ENCODE assay signal across 9 cellular contexts in genomic region chr11:46649180-46649738, GRCh38. TPM values are rescaled to one million over a fixed set of nuclear protein-coding genes. Genes with fewer than 3 reads are reported as not detected.
DNase-seq lines count a peak whose midpoint lies in the region; ATAC-seq, FAIRE-seq and TF ChIP-seq lines count a peak whose summit lies in the region.
"Had no signal": no experiment of that assay in that cellular context is flagged by ENCODE, and none has a peak within 500 bp of the region (broad histone marks: within the 10 kb centered on the region; RNA-seq: fewer than 3 reads in every experiment).

No MANE protein-coding gene starts in this region.

- WGBS in ovary, 3 donors: 2 to 5% (median 4%) methylated on average over 2 of the region's 2 CpGs

- DNase-seq in C1 segment of cervical spinal cord (lab: John Stamatoyannopoulos, UW) (peak in 9 of 14 donors; percentile 27 to 56 (median 45)), foreskin melanocyte (peak; percentile 98), ovary (peak; percentile 63 to 89 (median 70)), Kasumi-1 (lab: John Stamatoyannopoulos, UW) (no peak), NCI-H774 (lab: John Stamatoyannopoulos, UW) (no peak), GM19239 (ENCODE audit: insufficient read length, low spot score) (no peak)

- TF ChIP-seq EP300 in ovary (IDR thresholded peaks at IDR 0.05): no peak

- H3K9me3 ChIP-seq in ovary: no peaks in the 10 kb centered on the region

- no peak for TF ChIP-seq CTCF in ovary (IDR thresholded peaks at IDR 0.05)

- H3K4me1 ChIP-seq in ovary (ENCODE audit: insufficient read depth): peaks cover 11% of the 10 kb centered on the region

- H3K27me3 ChIP-seq in ovary: no peaks in the 10 kb centered on the region

- TF ChIP-seq POLR2A in ovary (IDR thresholded peaks at IDR 0.05): no peak

- ATAC-seq in SK-N-SH treated with all-trans-retinoic acid at 6 μM for 48 hours (peak; percentile 98), GM19395 (IDR thresholded peaks at IDR 0.05; ENCODE audit: unreplicated experiment) (no peak)

- peak overlapping the region in 1 of 2 donors; percentile 48 for H3K27ac ChIP-seq in ovary

- no peak for FAIRE-seq in GM19239 (lab: Jason Lieb, UNC)
- FAIRE-seq: colon had no signal

- no peak overlapping the region for H3K4me3 ChIP-seq in ovary

- intact Hi-C loops in ovary (cut with DNase I): no loop called here

- no peaks in the 10 kb centered on the region for H3K36me3 ChIP-seq in ovary

TF ChIP-seq in SK-N-SH treated with all-trans-retinoic acid at 6 μM for 48 hours, 23 proteins besides CTCF, POLR2A, EP300 and RAD21:
- 0 out of 2 replicates have a peak, but pooled peaks have one; percentile 66 for TF ChIP-seq ZFP3 (CRISPR knock-in tag; IDR thresholded peaks at IDR 0.05)
- peak; percentile 70 for TF ChIP-seq ISL1 (CRISPR knock-in tag; IDR thresholded peaks at IDR 0.05)
- TF ChIP-seq PATZ1 (CRISPR knock-in tag; IDR thresholded peaks at IDR 0.05; ENCODE audit: borderline replicate concordance): no peak
- 0 out of 2 replicates have a peak, but pooled peaks have one; percentile 36 for TF ChIP-seq GLIS3 (CRISPR knock-in tag; IDR thresholded peaks at IDR 0.05)
- TF ChIP-seq BACH2 (CRISPR knock-in tag; IDR thresholded peaks at IDR 0.05; ENCODE audit: borderline replicate concordance): no peak
- no peak for TF ChIP-seq ZNF565 (CRISPR knock-in tag; conservative IDR thresholded peaks at IDR 0.05; ENCODE audit: low read depth)

RNA-seq across cellular contexts. Expression of gene ATG13, which starts 31.9 kb away (rescaled TPM):
- total RNA-seq in ovary: 10 to 100 TPM; 41.8 to 60.1 (median 54.5) TPM
- polyA plus RNA-seq in ovary: 100 to 1,000 TPM in 1 of 2 donors, 10 to 100 TPM in 1; 37.2 to 119 TPM

RNA-seq across cellular contexts. Expression of gene HARBI1, which starts 32.2 kb away (rescaled TPM):
- total RNA-seq in ovary: 1 to 10 TPM; 1.4 to 4.9 (median 3.2) TPM
- 1 to 10 TPM; 1.3 to 2.2 TPM for polyA plus RNA-seq in ovary

RNA-seq across cellular contexts. Expression of gene ARHGAP1, which starts 51.2 kb away (rescaled TPM):
- total RNA-seq in ovary: 10 to 100 TPM; 24.1 to 95.9 (median 74.9) TPM
- 10 to 100 TPM; 36.2 to 50.7 TPM for polyA plus RNA-seq in ovary

RNA-seq across cellular contexts. Expression of gene ZNF408, which starts 51.6 kb away (rescaled TPM):
- total RNA-seq in ovary: 10 to 100 TPM in 1 of 7 donors, 1 to 10 TPM in 6; 4.7 to 11.6 (median 7.8) TPM
- polyA plus RNA-seq in ovary: 1 to 10 TPM; 1.4 to 8.0 TPM

RNA-seq across cellular contexts. Expression of gene AMBRA1, which starts 55.4 kb away (rescaled TPM):
- 10 to 100 TPM; 22.3 to 38.1 (median 34.4) TPM for total RNA-seq in ovary
- 10 to 100 TPM; 18.7 to 22.0 TPM for polyA plus RNA-seq in ovary

Comparison
In these comparisons a context has a peak if more than half of its experiments do, and no peak if none do; other contexts are left out.
1. DNase-seq: peak in C1 segment of cervical spinal cord (9 of 14), foreskin melanocyte (single experiment) and ovary (5 of 5); none in Kasumi-1 (0 of 2), NCI-H774 (single experiment) and GM19239 (single experiment).